26 cellular contexts compared by ENCODE assay signal in the genomic region with DNA sequence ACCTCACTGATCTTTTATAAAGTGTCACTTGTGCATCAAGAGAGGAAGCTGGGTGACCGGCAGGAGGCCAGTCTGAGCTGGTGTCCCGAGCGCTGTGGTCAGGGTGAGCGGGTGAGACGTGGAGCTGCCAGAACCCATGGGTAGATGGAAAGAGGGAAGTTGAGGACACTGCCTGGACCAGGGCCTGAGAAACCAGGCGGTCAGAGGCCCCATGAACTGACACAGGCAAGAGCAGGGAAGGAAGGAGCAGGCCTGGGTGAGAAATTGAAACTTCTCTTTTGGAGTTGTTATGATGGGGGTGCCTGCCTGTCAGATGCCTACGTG.
DNase-seq lines count a peak whose midpoint lies in the region; ATAC-seq and TF ChIP-seq lines count a peak whose summit lies in the region.
"Had no signal": no experiment of that assay in that cellular context is flagged by ENCODE, and none has a peak within 500 bp of the region (broad histone marks: within the 10 kb centered on the region; RNA-seq: fewer than 3 reads in every experiment).

No MANE protein-coding gene starts in this region.

- H3K9me3 ChIP-seq in adrenal gland (replicated peaks in 1 of 3) (no peaks in the 10 kb centered on the region), right cardiac atrium (ENCODE audit: control insufficient read depth, low read length) (no peaks in the 10 kb centered on the region)
- H3K9me3 ChIP-seq in effector memory CD4-positive, alpha-beta T cell (ENCODE audit: control insufficient read depth, low read length), result no peaks in the 10 kb centered on the region
- H3K9me3 ChIP-seq: colonic mucosa had no signal

- H3K27ac Mint-ChIP-seq in CD14-positive monocyte (peak overlapping the region in 6 of 7 donors; percentile 43 to 89 (median 84)), nephron progenitor cell (peak overlapping the region; percentile 64)
- H3K27ac Mint-ChIP-seq: IgD-negative memory B cell had no signal

- H3K27me3 Mint-ChIP-seq in CD14-positive monocyte (ENCODE audit: low read depth in 3 of 3) (peaks cover 7 to 9% (median 9%) of the 10 kb centered on the region in 3 donors), nephron progenitor cell (ENCODE audit: low read depth, poor library complexity) (peaks cover 6% of the 10 kb centered on the region)

- 60 to 91% (median 85%) methylated on average over 7 of the region's 7 CpGs for WGBS in adrenal gland, 4 donors
- WGBS in right cardiac atrium, result 88% methylated on average over 7 of the region's 7 CpGs

- H3K4me3 Mint-ChIP-seq in CD14-positive monocyte (peak overlapping the region; percentile 13 to 62), nephron progenitor cell (no peak overlapping the region)
- H3K4me3 Mint-ChIP-seq: activated naive CD4-positive, alpha-beta T cell treated with anti-CD3 and anti-CD28 coated beads, Interleukin-2, amount 10 ng/mL, durations not matched to agents 7 days and 5 days; IgD-negative memory B cell; neural crest cell had no signal

- H3K27me3 ChIP-seq in adrenal gland, result no peaks in the 10 kb centered on the region
- H3K27me3 ChIP-seq in right cardiac atrium (ENCODE audit: control insufficient read depth, insufficient read depth), result no peaks in the 10 kb centered on the region
- no peaks in the 10 kb centered on the region for H3K27me3 ChIP-seq in effector memory CD4-positive, alpha-beta T cell (replicated peaks; ENCODE audit: control insufficient read depth, insufficient read depth, low read length, poor library complexity, severe bottlenecking)
- H3K27me3 ChIP-seq: colonic mucosa had no signal

- H3K4me1 ChIP-seq in adrenal gland (replicated peaks in 1 of 2), result no peaks in the 10 kb centered on the region
- no peaks in the 10 kb centered on the region for H3K4me1 ChIP-seq in right cardiac atrium (ENCODE audit: control insufficient read depth, insufficient read depth, low read length)
- no peaks in the 10 kb centered on the region for H3K4me1 ChIP-seq in effector memory CD4-positive, alpha-beta T cell (ENCODE audit: control insufficient read depth, insufficient read depth, low read length, poor library complexity, severe bottlenecking)
- H3K4me1 ChIP-seq: colonic mucosa had no signal

- H3K4me1 Mint-ChIP-seq in CD14-positive monocyte (peaks cover 79% of the 10 kb centered on the region), nephron progenitor cell (peaks cover 80% of the 10 kb centered on the region)
- H3K4me1 Mint-ChIP-seq: neural crest cell had no signal

- no peak for TF ChIP-seq CTCF in CD14-positive monocyte (IDR thresholded peaks at IDR 0.05)
- no peak for TF ChIP-seq CTCF in adrenal gland (IDR thresholded peaks at IDR 0.05)
- no peak for TF ChIP-seq CTCF in nephron progenitor cell (IDR thresholded peaks at IDR 0.05)

- no peak overlapping the region for H3K4me3 ChIP-seq in adrenal gland
- H3K4me3 ChIP-seq in right cardiac atrium (ENCODE audit: low read length), result no peak overlapping the region
- H3K4me3 ChIP-seq in effector memory CD4-positive, alpha-beta T cell (ENCODE audit: insufficient read depth, low read depth, low read length, poor library complexity, severe bottlenecking), result no peak overlapping the region
- H3K4me3 ChIP-seq: colonic mucosa, smooth muscle cell had no signal

- intact Hi-C loops in CD14-positive monocyte (cut with micrococcal nuclease), result no loop called here
- intact Hi-C loops in adrenal gland (cut with DNase I), result no loop called here
- intact Hi-C loops in right cardiac atrium (cut with DNase I), result no loop called here

- no peak overlapping the region for H3K27ac ChIP-seq in adrenal gland
- H3K27ac ChIP-seq in right cardiac atrium (ENCODE audit: low read length), result no peak overlapping the region
- H3K27ac ChIP-seq in effector memory CD4-positive, alpha-beta T cell (ENCODE audit: insufficient read depth, low read length, poor library complexity, severe bottlenecking), result no peak overlapping the region
- H3K27ac ChIP-seq: colonic mucosa had no signal

- H3K36me3 ChIP-seq in adrenal gland (replicated peaks in 1 of 2), result no peaks in the 10 kb centered on the region
- no peaks in the 10 kb centered on the region for H3K36me3 ChIP-seq in effector memory CD4-positive, alpha-beta T cell (ENCODE audit: control insufficient read depth, insufficient read depth, low read length)
- H3K36me3 ChIP-seq: colonic mucosa had no signal

- no peak for TF ChIP-seq POLR2A in adrenal gland (IDR thresholded peaks at IDR 0.05)

- peaks cover 0 to 1% (median 0%) of the 10 kb centered on the region in 7 donors for H3K9me3 Mint-ChIP-seq in CD14-positive monocyte
- H3K9me3 Mint-ChIP-seq in nephron progenitor cell, result peaks cover 24% of the 10 kb centered on the region
- H3K9me3 Mint-ChIP-seq: activated naive CD4-positive, alpha-beta T cell treated with anti-CD3 and anti-CD28 coated beads, Interleukin-2, amount 10 ng/mL, durations not matched to agents 7 days and 5 days; neural crest cell had no signal

- H3K36me3 Mint-ChIP-seq in CD14-positive monocyte (peaks cover 2 to 3% of the 10 kb centered on the region in 2 donors), nephron progenitor cell (ENCODE audit: low read depth) (peaks cover 22% of the 10 kb centered on the region)

- ATAC-seq in right cardiac atrium (no peak), SK-N-SH treated with all-trans-retinoic acid at 6 μM for 48 hours (no peak)
- ATAC-seq: Panc1 had no signal

- DNase-seq in CD14-positive monocyte (ENCODE audit: low spot score) (peak; percentile 85), adrenal gland (peak in 5 of 7 donors; percentile 45 to 67 (median 47)), right cardiac atrium (peak in 2 of 3 donors; percentile 76 to 77), nephron progenitor cell (no peak), A172 (ENCODE audit: low spot score) (no peak), DMS79 (lab: John Stamatoyannopoulos, UW) (no peak)
- no peak for DNase-seq in effector memory CD4-positive, alpha-beta T cell
- DNase-seq: activated CD4-positive, alpha-beta T cell treated with anti-CD3 and anti-CD28 coated beads, Interleukin-2, amount 50 U/mL, for 4 hours; activated CD4-positive, CD25-positive, alpha-beta regulatory T cell; activated naive CD4-positive, alpha-beta T cell treated with anti-CD3 and anti-CD28 coated beads, Interleukin-2, amount 10 ng/mL, durations not matched to agents 7 days and 5 days; colonic mucosa; COR-L47; DND-41; H7; NCI-H1092; NCI-H187 treated with DMSO at 0.1 percent for 48 hours; NCI-H2171 treated with DMSO at 0.1 percent for 48 hours; NCI-H526; stimulated activated CD4-positive, alpha-beta T cell treated with anti-CD3 and anti-CD28 coated beads, Interleukin-1b, Interleukin-23, amount 100 ng/mL, for 48 hours; stimulated activated CD8-positive, alpha-beta memory T cell treated with anti-CD3 and anti-CD28 coated beads, Interleukin-4, amount 100 ng/mL, for 48 hours; trophoblast cell had no signal

TF ChIP-seq in SK-N-SH treated with all-trans-retinoic acid at 6 μM for 48 hours, 23 proteins besides CTCF, POLR2A, EP300 and RAD21:
- TF ChIP-seq ZC3H10 (CRISPR knock-in tag; IDR thresholded peaks at IDR 0.05) (no peak), ISL1 (CRISPR knock-in tag; IDR thresholded peaks at IDR 0.05) (no peak), ZNF565 (CRISPR knock-in tag; conservative IDR thresholded peaks at IDR 0.05; ENCODE audit: low read depth) (no peak), PPARA (CRISPR knock-in tag; IDR thresholded peaks at IDR 0.05; ENCODE audit: borderline replicate concordance) (no peak), SNAI2 (CRISPR knock-in tag; IDR thresholded peaks at IDR 0.05) (no peak), ZFP3 (CRISPR knock-in tag; IDR thresholded peaks at IDR 0.05) (no peak), ZNF8 (CRISPR knock-in tag; IDR thresholded peaks at IDR 0.05) (no peak), GLIS3 (CRISPR knock-in tag; IDR thresholded peaks at IDR 0.05) (no peak)
- TF ChIP-seq, protein P1, sequence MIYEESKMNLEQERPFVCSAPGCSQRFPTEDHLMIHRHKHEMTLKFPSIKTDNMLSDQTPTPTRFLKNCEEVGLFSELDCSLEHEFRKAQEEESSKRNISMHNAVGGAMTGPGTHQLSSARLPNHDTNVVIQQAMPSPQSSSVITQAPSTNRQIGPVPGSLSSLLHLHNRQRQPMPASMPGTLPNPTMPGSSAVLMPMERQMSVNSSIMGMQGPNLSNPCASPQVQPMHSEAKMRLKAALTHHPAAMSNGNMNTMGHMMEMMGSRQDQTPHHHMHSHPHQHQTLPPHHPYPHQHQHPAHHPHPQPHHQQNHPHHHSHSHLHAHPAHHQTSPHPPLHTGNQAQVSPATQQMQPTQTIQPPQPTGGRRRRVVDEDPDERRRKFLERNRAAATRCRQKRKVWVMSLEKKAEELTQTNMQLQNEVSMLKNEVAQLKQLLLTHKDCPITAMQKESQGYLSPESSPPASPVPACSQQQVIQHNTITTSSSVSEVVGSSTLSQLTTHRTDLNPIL (CRISPR knock-in tag; IDR thresholded peaks at IDR 0.05; ENCODE audit: low read depth), result no peak
- TF ChIP-seq, protein P2, sequence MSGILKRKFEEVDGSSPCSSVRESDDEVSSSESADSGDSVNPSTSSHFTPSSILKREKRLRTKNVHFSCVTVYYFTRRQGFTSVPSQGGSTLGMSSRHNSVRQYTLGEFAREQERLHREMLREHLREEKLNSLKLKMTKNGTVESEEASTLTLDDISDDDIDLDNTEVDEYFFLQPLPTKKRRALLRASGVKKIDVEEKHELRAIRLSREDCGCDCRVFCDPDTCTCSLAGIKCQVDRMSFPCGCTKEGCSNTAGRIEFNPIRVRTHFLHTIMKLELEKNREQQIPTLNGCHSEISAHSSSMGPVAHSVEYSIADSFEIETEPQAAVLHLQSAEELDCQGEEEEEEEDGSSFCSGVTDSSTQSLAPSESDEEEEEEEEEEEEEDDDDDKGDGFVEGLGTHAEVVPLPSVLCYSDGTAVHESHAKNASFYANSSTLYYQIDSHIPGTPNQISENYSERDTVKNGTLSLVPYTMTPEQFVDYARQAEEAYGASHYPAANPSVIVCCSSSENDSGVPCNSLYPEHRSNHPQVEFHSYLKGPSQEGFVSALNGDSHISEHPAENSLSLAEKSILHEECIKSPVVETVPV (CRISPR knock-in tag; IDR thresholded peaks at IDR 0.05), result no peak
- TF ChIP-seq, protein P3, sequence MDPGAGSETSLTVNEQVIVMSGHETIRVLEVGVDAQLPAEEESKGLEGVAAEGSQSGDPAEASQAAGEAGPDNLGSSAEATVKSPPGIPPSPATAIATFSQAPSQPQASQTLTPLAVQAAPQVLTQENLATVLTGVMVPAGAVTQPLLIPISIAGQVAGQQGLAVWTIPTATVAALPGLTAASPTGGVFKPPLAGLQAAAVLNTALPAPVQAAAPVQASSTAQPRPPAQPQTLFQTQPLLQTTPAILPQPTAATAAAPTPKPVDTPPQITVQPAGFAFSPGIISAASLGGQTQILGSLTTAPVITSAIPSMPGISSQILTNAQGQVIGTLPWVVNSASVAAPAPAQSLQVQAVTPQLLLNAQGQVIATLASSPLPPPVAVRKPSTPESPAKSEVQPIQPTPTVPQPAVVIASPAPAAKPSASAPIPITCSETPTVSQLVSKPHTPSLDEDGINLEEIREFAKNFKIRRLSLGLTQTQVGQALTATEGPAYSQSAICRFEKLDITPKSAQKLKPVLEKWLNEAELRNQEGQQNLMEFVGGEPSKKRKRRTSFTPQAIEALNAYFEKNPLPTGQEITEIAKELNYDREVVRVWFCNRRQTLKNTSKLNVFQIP (CRISPR knock-in tag; IDR thresholded peaks at IDR 0.05; ENCODE audit: borderline replicate concordance, low read depth), result no peak
TF ChIP-seq in SK-N-SH treated with all-trans-retinoic acid at 6 μM for 48 hours: peak in this region for 0.

Comparison
In these comparisons a context has a peak if more than half of its experiments do, and no peak if none do; other contexts are left out.
1. DNase-seq: peak in CD14-positive monocyte (single experiment), adrenal gland (5 of 7) and right cardiac atrium (2 of 3); none in nephron progenitor cell (single experiment), effector memory CD4-positive, alpha-beta T cell (0 of 3), A172 (single experiment) and DMS79 (single experiment).